Comparison of ENCODE assay signal across 9 cellular contexts in genomic region chr16:88977028-88977844, GRCh38. TPM values are rescaled to one million over a fixed set of nuclear protein-coding genes. Genes with fewer than 3 reads are reported as not detected.
DNase-seq lines count a peak whose midpoint lies in the region; ATAC-seq and TF ChIP-seq lines count a peak whose summit lies in the region.
"Had no signal": no experiment of that assay in that cellular context is flagged by ENCODE, and none has a peak within 500 bp of the region (broad histone marks: within the 10 kb centered on the region; RNA-seq: fewer than 3 reads in every experiment).

CBFA2T3 (minus strand) TSS chr16:88977207; CDS start chr16:88976807, 400 bp downstream.

- peaks cover 0 to 59% (median 10%) of the 10 kb centered on the region in 3 donors for H3K27me3 ChIP-seq in psoas muscle (ENCODE audit: insufficient read depth in 3 of 3, low read length in 2 of 3)

- peak; percentile 62 for DNase-seq in GM10248 (ENCODE audit: extremely low spot score)
- DNase-seq in NOMO-1 treated with DMSO at 0.1 percent for 48 hours (lab: John Stamatoyannopoulos, UW; ENCODE audit: unreplicated experiment) = peak; percentile 71
- DNase-seq in glomerular endothelial cell (ENCODE audit: extremely low read depth, low read depth, low spot score) = peak; percentile 10
- peak; percentile 63 to 84 for DNase-seq in psoas muscle
- DNase-seq in stimulated activated CD4-positive, alpha-beta T cell treated with anti-CD3 and anti-CD28 coated beads, Interleukin-4, amount 100 ng/mL, for 1 hour = no peak
- no peak for DNase-seq in glomerular visceral epithelial cell (ENCODE audit: extremely low spot score)

- no peaks in the 10 kb centered on the region for H3K36me3 ChIP-seq in psoas muscle (ENCODE audit: insufficient read depth in 1 of 2, low read depth in 1 of 2)

- no peaks in the 10 kb centered on the region for H3K4me1 ChIP-seq in psoas muscle

- peak; percentile 21 to 71 (median 52) for ATAC-seq in psoas muscle
- no peak for ATAC-seq in GM18517 (IDR thresholded peaks at IDR 0.05; ENCODE audit: unreplicated experiment)
- ATAC-seq in HG02970 (IDR thresholded peaks at IDR 0.05; ENCODE audit: low FRiP score, unreplicated experiment) = no peak

- 39 to 46% (median 45%) methylated on average over 29 to 31 of the region's 31 CpGs for WGBS in psoas muscle, 3 donors

- intact Hi-C loops in psoas muscle (cut with DNase I) = no loop called here

- H3K4me3 ChIP-seq in psoas muscle = peak within 1 kb of the TSS; percentile 31
- H3K4me3 ChIP-seq: SK-N-MC had no signal

- no peak within 1 kb of the TSS for H3K27ac ChIP-seq in psoas muscle
- H3K27ac ChIP-seq: SK-N-MC had no signal

- POLR2A ChIA-PET in GM10248 (lab: Yijun Ruan, JAX) = interaction anchor here (0.7 kb wide), 1 partner anchor 121 kb away, joined by 3 read pairs; no protein-coding TSS in a partner anchor

- CTCF ChIA-PET in GM10248 (lab: Yijun Ruan, JAX) = interaction anchor here (1.0 to 2.4 kb wide), 4 partner anchors 9 to 190 kb away, joined by 3 to 6 read pairs (median 6); no protein-coding TSS in a partner anchor

- TF ChIP-seq CTCF in GM10248 (IDR thresholded peaks at IDR 0.05; ENCODE audit: control extremely low read depth, extremely low read depth, low read depth, missing control alignments) = no peak
- no peak for TF ChIP-seq CTCF in psoas muscle (IDR thresholded peaks at IDR 0.05)

- no peaks in the 10 kb centered on the region for H3K9me3 ChIP-seq in psoas muscle

RNA-seq across cellular contexts. Expression of gene CBFA2T3, which starts in this region (rescaled TPM):
- total RNA-seq in glomerular endothelial cell = 0.05 and 0.23 TPM in 2 replicates
- total RNA-seq in psoas muscle = 10 to 100 TPM in 1 of 4 donors, 1 to 10 TPM in 3; 4.7 to 15.0 (median 6.7) TPM
- polyA plus RNA-seq in psoas muscle = 1 to 10 TPM; 2.6 to 6.0 (median 3.4) TPM

Comparison
In these comparisons a context has a peak if more than half of its experiments do, and no peak if none do; other contexts are left out.
1. Peak in DNase-seq in glomerular endothelial cell; RNA of the gene not detected or under 1 TPM.
2. DNase-seq: peak in GM10248 (single experiment), NOMO-1 treated with DMSO at 0.1 percent for 48 hours (single experiment) and psoas muscle (2 of 2); none in stimulated activated CD4-positive, alpha-beta T cell treated with anti-CD3 and anti-CD28 coated beads, Interleukin-4, amount 100 ng/mL, for 1 hour (single experiment) and glomerular visceral epithelial cell (single experiment).
3. ATAC-seq: peak in psoas muscle (4 of 4); none in GM18517 (single experiment) and HG02970 (single experiment).